In genomic region chr12:66899567-66899966, GRCh38 we compare ENCODE assay signal across 1 cellular context.
TF ChIP-seq lines count a peak whose summit lies in the region.

No MANE protein-coding gene starts in this region.

TF ChIP-seq in GM23338, 12 proteins besides CTCF, POLR2A, EP300 and RAD21:
- TF ChIP-seq ZNF462 (CRISPR knock-in tag; IDR thresholded peaks at IDR 0.05) (no peak), ETS1 (IDR thresholded peaks at IDR 0.05) (no peak), REST (IDR thresholded peaks at IDR 0.05; ENCODE audit: unreplicated experiment) (no peak), EZH2phosphoT487 (IDR thresholded peaks at IDR 0.05; ENCODE audit: unreplicated experiment) (no peak), JUNB (IDR thresholded peaks at IDR 0.05; ENCODE audit: unreplicated experiment) (no peak), ZNF331 (CRISPR knock-in tag; IDR thresholded peaks at IDR 0.05; ENCODE audit: low read depth) (no peak), CREB1 (CRISPR knock-in tag; IDR thresholded peaks at IDR 0.05; ENCODE audit: low read depth) (no peak), ZNF114 (CRISPR knock-in tag; IDR thresholded peaks at IDR 0.05) (no peak), EZH2 (IDR thresholded peaks at IDR 0.05; ENCODE audit: low read depth, unreplicated experiment) (no peak), STAT1 (IDR thresholded peaks at IDR 0.05; ENCODE audit: unreplicated experiment) (no peak), NANOG (IDR thresholded peaks at IDR 0.05; ENCODE audit: borderline replicate concordance) (no peak), POLR2AphosphoS5 (IDR thresholded peaks at IDR 0.05; ENCODE audit: low read depth) (no peak)
